In the genomic region with DNA sequence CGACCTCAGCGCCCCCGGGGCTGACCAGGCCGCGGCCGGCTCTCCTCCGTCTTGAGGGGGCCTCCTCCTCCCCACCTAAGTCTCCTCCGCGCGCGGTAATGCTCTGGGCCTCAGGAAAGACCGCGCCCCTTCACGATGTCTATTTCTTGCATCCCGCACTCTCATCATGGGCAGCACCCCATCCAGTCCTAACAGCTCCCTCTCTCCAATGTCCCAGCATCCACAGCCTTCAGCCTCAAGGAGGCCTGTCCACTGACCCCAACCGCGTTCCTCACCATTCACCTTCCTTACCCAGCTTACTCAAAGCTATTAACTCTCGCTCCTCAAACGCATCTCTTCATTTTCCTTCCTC, we compare ENCODE assay signal across 9 cellular contexts.
DNase-seq lines count a peak whose midpoint lies in the region; ATAC-seq, FAIRE-seq and TF ChIP-seq lines count a peak whose summit lies in the region.
"Had no signal": no experiment of that assay in that cellular context is flagged by ENCODE, and none has a peak within 500 bp of the region (broad histone marks: within the 10 kb centered on the region; RNA-seq: fewer than 3 reads in every experiment).

No MANE protein-coding gene starts in this region.

- no peaks in the 10 kb centered on the region for H3K79me2 ChIP-seq in HepG2 (ENCODE audit: insufficient read depth, low read length)

- no peak for FAIRE-seq in HepG2 (lab: Jason Lieb, UNC)
- FAIRE-seq: islet of Langerhans had no signal

- H3K4me1 ChIP-seq in HepG2 (ENCODE audit: insufficient read depth, low read length) (peaks cover 8% of the 10 kb centered on the region), tibial artery (peaks cover 0 to 6% (median 3%) of the 10 kb centered on the region in 4 donors)

- no peak overlapping the region for H2AFZ ChIP-seq in HepG2 (ENCODE audit: low read length)

- CTCF ChIA-PET in BJ (lab: Yijun Ruan, JAX) (interaction anchor here (1.0 to 1.2 kb wide), 2 partner anchors 621 to 673 kb away, joined by 3 read pairs; no protein-coding TSS in a partner anchor), HepG2 (lab: Yijun Ruan, JAX; ENCODE audit: low intra/inter-chr PET ratio, low total read pairs) (no interaction called here)

- intact Hi-C loops in HepG2 (cut with micrococcal nuclease; ENCODE audit: unreplicated experiment), result no loop called here
- intact Hi-C loops in tibial artery (cut with DNase I; ENCODE audit: low total_unique reads), result no loop called here

- H3K36me3 ChIP-seq in BJ (ENCODE audit: control insufficient read depth, insufficient read depth, low read length) (no peaks in the 10 kb centered on the region), HepG2 (replicated peaks in 1 of 2; ENCODE audit: control insufficient read depth in 1 of 2, insufficient read depth in 2 of 2, low read length in 2 of 2) (no peaks in the 10 kb centered on the region), tibial artery (no peaks in the 10 kb centered on the region)

- TF ChIP-seq EP300 in HepG2 (IDR thresholded peaks at IDR 0.05; ENCODE audit: low read depth in 2 of 2, low read length in 2 of 2) (no peak), HepG2 (CRISPR knock-in tag; IDR thresholded peaks at IDR 0.05; ENCODE audit: borderline replicate concordance) (no peak)

- H4K20me1 ChIP-seq in HepG2 (ENCODE audit: insufficient read depth, low read length), result no peaks in the 10 kb centered on the region

- H3K27me3 ChIP-seq in BJ (ENCODE audit: control insufficient read depth, insufficient read depth, low read length) (no peaks in the 10 kb centered on the region), HepG2 (ENCODE audit: control insufficient read depth in 1 of 2, insufficient read depth in 2 of 2, low read length in 2 of 2) (no peaks in the 10 kb centered on the region), tibial artery (no peaks in the 10 kb centered on the region)

- TF ChIP-seq CTCF in BJ (IDR thresholded peaks at IDR 0.05; ENCODE audit: insufficient read depth, low read depth, low read length), result no peak
- TF ChIP-seq CTCF in astrocyte of the spinal cord (IDR thresholded peaks at IDR 0.05; ENCODE audit: low read depth, low read length), result no peak
- no peak for TF ChIP-seq CTCF in HepG2 (CRISPR knock-in tag; IDR thresholded peaks at IDR 0.05)
- no peak for TF ChIP-seq CTCF in tibial artery (IDR thresholded peaks at IDR 0.05)

- H3K4me3 ChIP-seq in BJ (ENCODE audit: low read depth, low read length), result peak overlapping the region; percentile 54
- H3K4me3 ChIP-seq in astrocyte of the spinal cord (ENCODE audit: low read depth, low read length), result peak overlapping the region; percentile 69
- H3K4me3 ChIP-seq in HepG2 (replicated peaks in 1 of 3; ENCODE audit: insufficient read depth in 1 of 3, low read depth in 2 of 3, low read length in 3 of 3), result peak overlapping the region in 2 of 3 experiments; percentile 65 to 73; a peak in 3 of 6 replicates
- peak overlapping the region; percentile 52 to 60 for H3K4me3 ChIP-seq in tibial artery

- H3K9me3 ChIP-seq in HepG2 (ENCODE audit: low read length) (no peaks in the 10 kb centered on the region), tibial artery (no peaks in the 10 kb centered on the region)

- POLR2A ChIA-PET in BJ (lab: Charles Lee), result no interaction called here
- POLR2A ChIA-PET in HepG2 (lab: Yijun Ruan, JAX), result interaction anchor here (0.6 kb wide), 1 partner anchor 820 kb away, joined by 3 read pairs; the partner anchor contains the start of gene TSPYL2

- H3K27ac ChIP-seq in HepG2 (ENCODE audit: extremely low read length, insufficient read depth, low read length) (no peak overlapping the region), tibial artery (peak overlapping the region; percentile 80 to 85)

- ATAC-seq in HG02943 (IDR thresholded peaks at IDR 0.05; ENCODE audit: low read depth, unreplicated experiment), result peak; percentile 8
- no peak for ATAC-seq in HepG2

- DNase-seq in BJ (ENCODE audit: low read depth) (no peak), astrocyte of the spinal cord (ENCODE audit: low read depth, low spot score) (peak; percentile 0), HepG2 (ENCODE audit: low spot score) (no peak), tibial artery (no peak), germinal center (ENCODE audit: low spot score) (no peak), AG20443 (ENCODE audit: low spot score) (no peak)
- no peak for DNase-seq in stimulated activated CD4-positive, alpha-beta T cell treated with anti-CD3 and anti-CD28 coated beads, Interleukin-4, amount 100 ng/mL, for 4 hours

- H3K9ac ChIP-seq in HepG2 (ENCODE audit: insufficient read depth, low read depth, low read length), result no peak overlapping the region

- H3K4me2 ChIP-seq in HepG2 (ENCODE audit: low read depth, low read length), result peak overlapping the region; percentile 72

- no peak for TF ChIP-seq POLR2A in HepG2 (IDR thresholded peaks at IDR 0.05; ENCODE audit: insufficient read depth in 1 of 2, low read depth in 2 of 2, low read length in 2 of 2)

- in situ Hi-C loops in astrocyte of the spinal cord (cut with HindIII; ENCODE audit: low sequenced_read_pairs), result no loop called here
- in situ Hi-C loops in HepG2 (cut with HindIII; ENCODE audit: extremely low pct_ligation_motif_present, low pct_unique_long_range_greater_than_20kb), result no loop called here

- no peak for TF ChIP-seq RAD21 in HepG2 (CRISPR knock-in tag; IDR thresholded peaks at IDR 0.05)

- WGBS in HepG2 (ENCODE audit: low lambda C conversion rate), result 96% methylated on average over 19 of the region's 19 CpGs

- BruUV-seq in HepG2 (replicated peaks; lab: Mats Ljungman, UMichigan), result no TSS peak

TF ChIP-seq in HepG2, 621 proteins besides CTCF, POLR2A, EP300 and RAD21:
- TF ChIP-seq, protein P1, sequence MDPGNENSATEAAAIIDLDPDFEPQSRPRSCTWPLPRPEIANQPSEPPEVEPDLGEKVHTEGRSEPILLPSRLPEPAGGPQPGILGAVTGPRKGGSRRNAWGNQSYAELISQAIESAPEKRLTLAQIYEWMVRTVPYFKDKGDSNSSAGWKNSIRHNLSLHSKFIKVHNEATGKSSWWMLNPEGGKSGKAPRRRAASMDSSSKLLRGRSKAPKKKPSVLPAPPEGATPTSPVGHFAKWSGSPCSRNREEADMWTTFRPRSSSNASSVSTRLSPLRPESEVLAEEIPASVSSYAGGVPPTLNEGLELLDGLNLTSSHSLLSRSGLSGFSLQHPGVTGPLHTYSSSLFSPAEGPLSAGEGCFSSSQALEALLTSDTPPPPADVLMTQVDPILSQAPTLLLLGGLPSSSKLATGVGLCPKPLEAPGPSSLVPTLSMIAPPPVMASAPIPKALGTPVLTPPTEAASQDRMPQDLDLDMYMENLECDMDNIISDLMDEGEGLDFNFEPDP (CRISPR knock-in tag; conservative IDR thresholded peaks at IDR 0.05), result no peak
- TF ChIP-seq, protein P2, sequence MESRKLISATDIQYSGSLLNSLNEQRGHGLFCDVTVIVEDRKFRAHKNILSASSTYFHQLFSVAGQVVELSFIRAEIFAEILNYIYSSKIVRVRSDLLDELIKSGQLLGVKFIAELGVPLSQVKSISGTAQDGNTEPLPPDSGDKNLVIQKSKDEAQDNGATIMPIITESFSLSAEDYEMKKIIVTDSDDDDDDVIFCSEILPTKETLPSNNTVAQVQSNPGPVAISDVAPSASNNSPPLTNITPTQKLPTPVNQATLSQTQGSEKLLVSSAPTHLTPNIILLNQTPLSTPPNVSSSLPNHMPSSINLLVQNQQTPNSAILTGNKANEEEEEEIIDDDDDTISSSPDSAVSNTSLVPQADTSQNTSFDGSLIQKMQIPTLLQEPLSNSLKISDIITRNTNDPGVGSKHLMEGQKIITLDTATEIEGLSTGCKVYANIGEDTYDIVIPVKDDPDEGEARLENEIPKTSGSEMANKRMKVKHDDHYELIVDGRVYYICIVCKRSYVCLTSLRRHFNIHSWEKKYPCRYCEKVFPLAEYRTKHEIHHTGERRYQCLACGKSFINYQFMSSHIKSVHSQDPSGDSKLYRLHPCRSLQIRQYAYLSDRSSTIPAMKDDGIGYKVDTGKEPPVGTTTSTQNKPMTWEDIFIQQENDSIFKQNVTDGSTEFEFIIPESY (CRISPR knock-in tag; IDR thresholded peaks at IDR 0.05), result 0 out of 2 replicates have a peak, but pooled peaks have one; percentile 17
